1 cellular context compared by ENCODE assay signal in the genomic region with DNA sequence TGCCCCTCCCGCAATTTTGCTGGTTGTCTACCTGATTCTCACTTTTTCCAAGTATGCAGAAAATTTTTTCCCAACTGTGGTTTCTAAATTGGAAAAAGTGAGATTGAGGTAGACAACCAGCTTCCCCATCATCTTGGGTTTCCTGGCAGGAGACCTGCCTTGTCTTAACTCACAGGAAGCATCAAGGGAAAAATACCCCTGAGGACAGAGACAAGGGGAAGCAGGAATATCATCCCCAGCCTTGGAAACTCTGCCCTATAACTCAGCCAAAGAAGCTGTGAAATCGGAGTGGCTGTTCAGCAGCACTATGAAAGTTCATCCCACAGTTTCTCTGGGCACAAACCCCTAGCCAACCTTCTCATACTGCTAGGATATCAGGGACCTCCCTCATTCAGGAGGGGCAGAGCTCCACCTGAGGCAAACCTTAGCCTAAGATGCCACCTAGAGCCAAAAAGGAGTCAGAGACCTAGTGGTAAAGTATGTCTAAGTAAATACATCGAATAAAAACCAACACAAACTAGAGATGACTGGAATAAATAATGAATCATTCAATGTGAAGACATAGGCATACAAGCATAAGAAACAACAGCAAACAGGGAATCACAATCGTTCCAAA.
A peak's percentile ranks its signal among the peaks of the same experiment; 100 is the strongest.
TF ChIP-seq lines count a peak whose summit lies in the region.

No MANE protein-coding gene starts in this region.

TF ChIP-seq in HepG2, 621 proteins besides CTCF, POLR2A, EP300 and RAD21:
- TF ChIP-seq, protein P1, sequence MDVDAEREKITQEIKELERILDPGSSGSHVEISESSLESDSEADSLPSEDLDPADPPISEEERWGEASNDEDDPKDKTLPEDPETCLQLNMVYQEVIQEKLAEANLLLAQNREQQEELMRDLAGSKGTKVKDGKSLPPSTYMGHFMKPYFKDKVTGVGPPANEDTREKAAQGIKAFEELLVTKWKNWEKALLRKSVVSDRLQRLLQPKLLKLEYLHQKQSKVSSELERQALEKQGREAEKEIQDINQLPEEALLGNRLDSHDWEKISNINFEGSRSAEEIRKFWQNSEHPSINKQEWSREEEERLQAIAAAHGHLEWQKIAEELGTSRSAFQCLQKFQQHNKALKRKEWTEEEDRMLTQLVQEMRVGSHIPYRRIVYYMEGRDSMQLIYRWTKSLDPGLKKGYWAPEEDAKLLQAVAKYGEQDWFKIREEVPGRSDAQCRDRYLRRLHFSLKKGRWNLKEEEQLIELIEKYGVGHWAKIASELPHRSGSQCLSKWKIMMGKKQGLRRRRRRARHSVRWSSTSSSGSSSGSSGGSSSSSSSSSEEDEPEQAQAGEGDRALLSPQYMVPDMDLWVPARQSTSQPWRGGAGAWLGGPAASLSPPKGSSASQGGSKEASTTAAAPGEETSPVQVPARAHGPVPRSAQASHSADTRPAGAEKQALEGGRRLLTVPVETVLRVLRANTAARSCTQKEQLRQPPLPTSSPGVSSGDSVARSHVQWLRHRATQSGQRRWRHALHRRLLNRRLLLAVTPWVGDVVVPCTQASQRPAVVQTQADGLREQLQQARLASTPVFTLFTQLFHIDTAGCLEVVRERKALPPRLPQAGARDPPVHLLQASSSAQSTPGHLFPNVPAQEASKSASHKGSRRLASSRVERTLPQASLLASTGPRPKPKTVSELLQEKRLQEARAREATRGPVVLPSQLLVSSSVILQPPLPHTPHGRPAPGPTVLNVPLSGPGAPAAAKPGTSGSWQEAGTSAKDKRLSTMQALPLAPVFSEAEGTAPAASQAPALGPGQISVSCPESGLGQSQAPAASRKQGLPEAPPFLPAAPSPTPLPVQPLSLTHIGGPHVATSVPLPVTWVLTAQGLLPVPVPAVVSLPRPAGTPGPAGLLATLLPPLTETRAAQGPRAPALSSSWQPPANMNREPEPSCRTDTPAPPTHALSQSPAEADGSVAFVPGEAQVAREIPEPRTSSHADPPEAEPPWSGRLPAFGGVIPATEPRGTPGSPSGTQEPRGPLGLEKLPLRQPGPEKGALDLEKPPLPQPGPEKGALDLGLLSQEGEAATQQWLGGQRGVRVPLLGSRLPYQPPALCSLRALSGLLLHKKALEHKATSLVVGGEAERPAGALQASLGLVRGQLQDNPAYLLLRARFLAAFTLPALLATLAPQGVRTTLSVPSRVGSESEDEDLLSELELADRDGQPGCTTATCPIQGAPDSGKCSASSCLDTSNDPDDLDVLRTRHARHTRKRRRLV (CRISPR knock-in tag; IDR thresholded peaks at IDR 0.05), result no peak
- no peak for TF ChIP-seq ZNF317 (CRISPR knock-in tag; IDR thresholded peaks at IDR 0.05)
- no peak for TF ChIP-seq STAT5B (CRISPR knock-in tag; IDR thresholded peaks at IDR 0.05)
- TF ChIP-seq ZNF224 (CRISPR knock-in tag; IDR thresholded peaks at IDR 0.05), result no peak
- TF ChIP-seq SMC3 (IDR thresholded peaks at IDR 0.05; ENCODE audit: low read length), result peak; percentile 15; the same call in 1 of the 2 replicates
- TF ChIP-seq RFXANK (CRISPR knock-in tag; IDR thresholded peaks at IDR 0.05), result no peak
- TF ChIP-seq, protein P2, sequence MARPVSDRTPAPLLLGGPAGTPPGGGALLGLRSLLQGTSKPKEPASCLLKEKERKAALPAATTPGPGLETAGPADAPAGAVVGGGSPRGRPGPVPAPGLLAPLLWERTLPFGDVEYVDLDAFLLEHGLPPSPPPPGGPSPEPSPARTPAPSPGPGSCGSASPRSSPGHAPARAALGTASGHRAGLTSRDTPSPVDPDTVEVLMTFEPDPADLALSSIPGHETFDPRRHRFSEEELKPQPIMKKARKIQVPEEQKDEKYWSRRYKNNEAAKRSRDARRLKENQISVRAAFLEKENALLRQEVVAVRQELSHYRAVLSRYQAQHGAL (CRISPR knock-in tag; IDR thresholded peaks at IDR 0.05; ENCODE audit: not compliant biosample characterization), result no peak
- peak; percentile 82 for TF ChIP-seq STAG1 (CRISPR knock-in tag; IDR thresholded peaks at IDR 0.05)
- TF ChIP-seq, protein P3, sequence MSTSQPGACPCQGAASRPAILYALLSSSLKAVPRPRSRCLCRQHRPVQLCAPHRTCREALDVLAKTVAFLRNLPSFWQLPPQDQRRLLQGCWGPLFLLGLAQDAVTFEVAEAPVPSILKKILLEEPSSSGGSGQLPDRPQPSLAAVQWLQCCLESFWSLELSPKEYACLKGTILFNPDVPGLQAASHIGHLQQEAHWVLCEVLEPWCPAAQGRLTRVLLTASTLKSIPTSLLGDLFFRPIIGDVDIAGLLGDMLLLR (CRISPR knock-in tag; IDR thresholded peaks at IDR 0.05), result no peak
- TF ChIP-seq FOXA1 (IDR thresholded peaks at IDR 0.05), result no peak
- TF ChIP-seq FOXA1 (CRISPR knock-in tag; IDR thresholded peaks at IDR 0.05), result peak; percentile 25; the same call in 1 of the 2 replicates
